9 cellular contexts compared by ENCODE assay signal in genomic region chr4:6225469-6225868, GRCh38. TPM values are rescaled to one million over a fixed set of nuclear protein-coding genes. Genes with fewer than 3 reads are reported as not detected.
DNase-seq lines count a peak whose midpoint lies in the region; ATAC-seq, FAIRE-seq and TF ChIP-seq lines count a peak whose summit lies in the region.
"Had no signal": no experiment of that assay in that cellular context is flagged by ENCODE, and none has a peak within 500 bp of the region (broad histone marks: within the 10 kb centered on the region; RNA-seq: fewer than 3 reads in every experiment).

No MANE protein-coding gene starts in this region.

- CTCF ChIA-PET in K562 (lab: Yijun Ruan, JAX; ENCODE audit: low intra/inter-chr PET ratio): no interaction called here

- H3K9me1 ChIP-seq in K562 (ENCODE audit: control insufficient read depth, insufficient read depth, low read length): no peaks in the 10 kb centered on the region

- no peak overlapping the region for H4K8ac ChIP-seq in mesendoderm (ENCODE audit: low read depth, low read length)

- no peaks in the 10 kb centered on the region for H3K36me3 ChIP-seq in Karpas-422 (ENCODE audit: insufficient read depth, low read length)
- H3K36me3 ChIP-seq in K562 (ENCODE audit: control insufficient read depth, insufficient read depth, low read length): no peaks in the 10 kb centered on the region
- no peaks in the 10 kb centered on the region for H3K36me3 ChIP-seq in mesendoderm (ENCODE audit: control insufficient read depth, insufficient read depth, low read length)

- no peak for TF ChIP-seq POLR2A in K562 (conservative IDR thresholded peaks at IDR 0.05)

- H2AFZ ChIP-seq in Karpas-422 (ENCODE audit: low read length) (no peak overlapping the region), K562 (ENCODE audit: low read depth, low read length) (no peak overlapping the region)

- H3K4me3 ChIP-seq in Karpas-422 (ENCODE audit: low read length) (no peak overlapping the region), K562 (no peak overlapping the region), mesendoderm (ENCODE audit: low read length) (no peak overlapping the region)

- no peak overlapping the region for H3K23ac ChIP-seq in mesendoderm (ENCODE audit: low read length)

- no peak overlapping the region for H3K56ac ChIP-seq in mesendoderm (ENCODE audit: low read length)

- no peak overlapping the region for H4K5ac ChIP-seq in mesendoderm (ENCODE audit: low read length)

- no peak overlapping the region for H3K18ac ChIP-seq in mesendoderm (ENCODE audit: low read length)

- no peak overlapping the region for H3K4ac ChIP-seq in mesendoderm (ENCODE audit: low read depth, low read length)

- TF ChIP-seq EP300 in K562 (IDR thresholded peaks at IDR 0.05; ENCODE audit: low read length): no peak

- POLR2A ChIA-PET in K562 (lab: Yijun Ruan, JAX): interaction anchor here (0.8 kb wide), 1 partner anchor 21 kb away, joined by 4 read pairs; no protein-coding TSS in a partner anchor

- FAIRE-seq in K562 (lab: Jason Lieb, UNC): no peak

- 3% methylated on average over 7 of the region's 7 CpGs for WGBS in K562 (ENCODE audit: insufficient coverage, low coverage, missing lambda C conversion rate)
- no CpG with 5 or more reads among the region's 7 CpGs for WGBS in mesendoderm (ENCODE audit: extremely low coverage, insufficient coverage, low lambda C conversion rate)

- no peaks in the 10 kb centered on the region for H3K4me1 ChIP-seq in Karpas-422 (ENCODE audit: low read length)
- H3K4me1 ChIP-seq in K562 (replicated peaks in 1 of 2; ENCODE audit: control insufficient read depth in 2 of 2, insufficient read depth in 2 of 2, low read length in 2 of 2): peaks cover 0 to 3% of the 10 kb centered on the region in 2 experiments; a peak in 1 of 5 replicates
- peaks cover 6% of the 10 kb centered on the region for H3K4me1 ChIP-seq in mesendoderm (ENCODE audit: control insufficient read depth, low read depth, low read length)

- DNase-seq in GM03348 (ENCODE audit: low spot score) (peak; percentile 46), Karpas-422 (peak; percentile 75), K562 (ENCODE audit: extremely low read depth in 1 of 4, low spot score in 3 of 4) (peak in 3 of 4 experiments; percentile 15 to 35 (median 23)), mesendoderm (peak; percentile 89), NCI-H1417 treated with DMSO at 0.1 percent for 48 hours (lab: John Stamatoyannopoulos, UW) (no peak), NCI-H524 treated with DMSO at 0.1 percent for 48 hours (lab: John Stamatoyannopoulos, UW) (no peak), DMS153 (lab: John Stamatoyannopoulos, UW) (no peak), NCI-H774 (lab: John Stamatoyannopoulos, UW) (no peak)
- DNase-seq: GF-D8 had no signal

- H3K9ac ChIP-seq in Karpas-422 (ENCODE audit: low read length) (no peak overlapping the region), K562 (ENCODE audit: insufficient read depth in 1 of 2, low read depth in 2 of 2, low read length in 2 of 2) (no peak overlapping the region), mesendoderm (ENCODE audit: low read length) (no peak overlapping the region)

- H3K27me3 ChIP-seq in Karpas-422 (ENCODE audit: low read length): no peaks in the 10 kb centered on the region
- H3K27me3 ChIP-seq in K562 (ENCODE audit: control insufficient read depth in 2 of 2, insufficient read depth in 2 of 2, low read length in 2 of 2): no peaks in the 10 kb centered on the region; a peak in 1 of 5 replicates
- no peaks in the 10 kb centered on the region for H3K27me3 ChIP-seq in mesendoderm (ENCODE audit: insufficient read depth, low read length, poor library complexity)

- H3K9me2 ChIP-seq in Karpas-422 (replicated peaks; ENCODE audit: insufficient read depth, low read length): no peaks in the 10 kb centered on the region

- in situ Hi-C loops in K562 (cut with MboI): no loop called here

- no peak overlapping the region for H2BK5ac ChIP-seq in mesendoderm (ENCODE audit: low read length)

- 0 out of 3 replicates have a peak, but pooled peaks have one; percentile 43 for ATAC-seq in K562

- H3K9me3 ChIP-seq in Karpas-422 (ENCODE audit: low read length): no peaks in the 10 kb centered on the region
- no peaks in the 10 kb centered on the region for H3K9me3 ChIP-seq in K562 (replicated peaks; ENCODE audit: control insufficient read depth, insufficient read depth, low read depth, low read length)

- H4K20me1 ChIP-seq in Karpas-422 (ENCODE audit: insufficient read depth, low read depth, low read length) (no peaks in the 10 kb centered on the region), K562 (replicated peaks; ENCODE audit: control insufficient read depth, insufficient read depth, low read length) (no peaks in the 10 kb centered on the region)

- H3K27ac ChIP-seq in Karpas-422 (ENCODE audit: low read length): no peak overlapping the region
- no peak overlapping the region for H3K27ac ChIP-seq in K562 (ENCODE audit: extremely low read depth, low read depth, low read length)
- H3K27ac ChIP-seq in mesendoderm (ENCODE audit: low read depth, low read length): no peak overlapping the region

- no peak for TF ChIP-seq CTCF in K562 (IDR thresholded peaks at IDR 0.05 in 2 of 3, conservative IDR thresholded peaks at IDR 0.05 in 1 of 3; ENCODE audit: insufficient read depth in 2 of 3, low read depth in 1 of 3, low read length in 3 of 3)

- H3K79me2 ChIP-seq in Karpas-422 (ENCODE audit: low read length) (no peaks in the 10 kb centered on the region), K562 (ENCODE audit: control insufficient read depth, insufficient read depth, low read length) (no peaks in the 10 kb centered on the region), mesendoderm (ENCODE audit: control insufficient read depth, insufficient read depth, low read length) (no peaks in the 10 kb centered on the region)

- no TSS peak for BruUV-seq in K562 (replicated peaks; lab: Mats Ljungman, UMichigan)

- TF ChIP-seq RAD21 in K562 (CRISPR knock-in tag; conservative IDR thresholded peaks at IDR 0.05 in 1 of 2, IDR thresholded peaks at IDR 0.05 in 1 of 2): no peak

- intact Hi-C loops in K562 (cut with micrococcal nuclease): no loop called here

- H3K4me2 ChIP-seq in Karpas-422 (ENCODE audit: low read depth, low read length, poor library complexity, severe bottlenecking): no peak overlapping the region
- H3K4me2 ChIP-seq in K562 (ENCODE audit: insufficient read depth, low read length): no peak overlapping the region
- no peak overlapping the region for H3K4me2 ChIP-seq in mesendoderm (ENCODE audit: low read length)

- H2AK5ac ChIP-seq in mesendoderm (ENCODE audit: low read length): no peak overlapping the region

- H2BK120ac ChIP-seq in mesendoderm (ENCODE audit: low read depth, low read length): no peak overlapping the region

- H3K79me1 ChIP-seq in mesendoderm (ENCODE audit: low read length): no peaks in the 10 kb centered on the region

- no peak overlapping the region for H2BK15ac ChIP-seq in mesendoderm (replicated peaks; ENCODE audit: low read depth)

TF ChIP-seq in K562, 482 proteins besides CTCF, POLR2A, EP300 and RAD21 (continues in another document):
- no peak for TF ChIP-seq KLF13 (tag; IDR thresholded peaks at IDR 0.05; ENCODE audit: borderline replicate concordance, low read depth)

RNA-seq across cellular contexts. Expression of gene JAKMIP1, which starts 25.1 kb away (rescaled TPM):
- total RNA-seq in Karpas-422 (2014; rRNA removed; shearing (Covaris generic); ENCODE audit: low replicate concordance): not detected in 2 replicates
- not detected in 2 replicates for total RNA-seq in K562 (2011; cell fraction: chromatin; rRNA removed; ENCODE audit: low replicate concordance)
- not detected in 2 replicates for total RNA-seq in K562 (2011; cell fraction: nucleolus; rRNA removed)
- not detected in 2 replicates for total RNA-seq in K562 (2011; cell fraction: nucleoplasm; rRNA removed)
- total RNA-seq in K562 (2014; rRNA removed): not detected in 2 replicates
- not detected in 2 replicates for total RNA-seq in K562 (2014; rRNA removed; fragmentation: Illumina TruSeq; extraction: Trizol)
- total RNA-seq in K562 (2015; rRNA removed; fragmentation: Illumina TruSeq; extraction: Trizol): not detected in 2 replicates
- 0.11 TPM in 1 of 2 replicates, not detected in the other for total RNA-seq in K562 (2021)
- not detected in 2 replicates for polyA plus RNA-seq in K562 (2011; rRNA removed)
- polyA plus RNA-seq in K562 (2011; cell fraction: cytosol; rRNA removed): not detected in 2 replicates
- polyA plus RNA-seq in K562 (2011; cell fraction: nucleus; rRNA removed): not detected in 2 replicates
- 0.04 TPM in 1 of 2 replicates, not detected in the other for polyA plus RNA-seq in K562 (2012)
- not detected in 2 replicates for polyA plus RNA-seq in K562 (2014; fragmentation: Illumina TruSeq; extraction: Trizol)
- polyA plus RNA-seq in K562 (2014; fragmentation: Nextera tagmentation; extraction: Ambion mirVana): not detected
- not detected in 2 replicates for polyA plus RNA-seq in K562 (2014; rRNA removed)
- not detected in 2 replicates for polyA minus RNA-seq in K562 (2011; rRNA and poly(A)+ RNA removed)
- not detected in 2 replicates for polyA minus RNA-seq in K562 (2011; cell fraction: cytosol; rRNA and poly(A)+ RNA removed)
- polyA minus RNA-seq in K562 (2011; cell fraction: nucleus; rRNA and poly(A)+ RNA removed): not detected in 2 replicates
- polyA plus RNA-seq in mesendoderm (2013, experiment 1 of 2): 3.5 TPM
- 3.5 TPM for polyA plus RNA-seq in mesendoderm (2013, experiment 2 of 2)

RNA-seq across cellular contexts. Expression of gene WFS1, which starts 44.2 kb away (rescaled TPM):
- total RNA-seq in Karpas-422 (2014; rRNA removed; shearing (Covaris generic); ENCODE audit: low replicate concordance): 0.76 and 0.89 TPM in 2 replicates
- 0.42 TPM in 1 of 2 replicates, not detected in the other for total RNA-seq in K562 (2011; cell fraction: chromatin; rRNA removed; ENCODE audit: low replicate concordance)
- total RNA-seq in K562 (2011; cell fraction: nucleolus; rRNA removed): 0.33 TPM in 1 of 2 replicates, not detected in the other
- 0.44 TPM in 1 of 2 replicates, not detected in the other for total RNA-seq in K562 (2011; cell fraction: nucleoplasm; rRNA removed)
- 0.82 TPM in 1 of 2 replicates, not detected in the other for total RNA-seq in K562 (2014; rRNA removed)
- total RNA-seq in K562 (2014; rRNA removed; fragmentation: Illumina TruSeq; extraction: Trizol): not detected in 2 replicates
- 0.04 TPM in 1 of 2 replicates, not detected in the other for total RNA-seq in K562 (2015; rRNA removed; fragmentation: Illumina TruSeq; extraction: Trizol)
- total RNA-seq in K562 (2021): 0.27 and 0.29 TPM in 2 replicates
- 0.01 and 0.03 TPM in 2 replicates for polyA plus RNA-seq in K562 (2011; rRNA removed)
- 0.01 TPM in 1 of 2 replicates, not detected in the other for polyA plus RNA-seq in K562 (2011; cell fraction: cytosol; rRNA removed)
- 0.17 TPM in 1 of 2 replicates, not detected in the other for polyA plus RNA-seq in K562 (2011; cell fraction: nucleus; rRNA removed)
- polyA plus RNA-seq in K562 (2012): 0.26 and 0.62 TPM in 2 replicates
- polyA plus RNA-seq in K562 (2014; fragmentation: Illumina TruSeq; extraction: Trizol): 0.03 and 0.12 TPM in 2 replicates
- polyA plus RNA-seq in K562 (2014; fragmentation: Nextera tagmentation; extraction: Ambion mirVana): not detected
- polyA plus RNA-seq in K562 (2014; rRNA removed): not detected in 2 replicates
- polyA minus RNA-seq in K562 (2011; rRNA and poly(A)+ RNA removed): not detected in 2 replicates
- not detected in 2 replicates for polyA minus RNA-seq in K562 (2011; cell fraction: cytosol; rRNA and poly(A)+ RNA removed)
- 0.13 TPM in 1 of 2 replicates, not detected in the other for polyA minus RNA-seq in K562 (2011; cell fraction: nucleus; rRNA and poly(A)+ RNA removed)
- 23.7 TPM for polyA plus RNA-seq in mesendoderm (2013, experiment 1 of 2)
- polyA plus RNA-seq in mesendoderm (2013, experiment 2 of 2): 21.6 TPM

Comparison
In these comparisons a context has a peak if more than half of its experiments do, and no peak if none do; other contexts are left out.
1. DNase-seq: peak in GM03348 (single experiment), Karpas-422 (single experiment), K562 (3 of 4) and mesendoderm (single experiment); none in NCI-H1417 treated with DMSO at 0.1 percent for 48 hours (single experiment), NCI-H524 treated with DMSO at 0.1 percent for 48 hours (single experiment), DMS153 (single experiment) and NCI-H774 (single experiment).